22 cellular contexts compared by ENCODE assay signal in genomic region chr4:9141050-9141449, GRCh38. TPM values are rescaled to one million over a fixed set of nuclear protein-coding genes. Genes with fewer than 3 reads are reported as not detected.
"Had no signal": no experiment of that assay in that cellular context is flagged by ENCODE, and none has a peak within 500 bp of the region (broad histone marks: within the 10 kb centered on the region; RNA-seq: fewer than 3 reads in every experiment).

No MANE protein-coding gene starts in this region.

RNA-seq across cellular contexts. Expression of gene FAM90A26, which starts 29.2 kb away (rescaled TPM):
- total RNA-seq: kidney; left colon; left lung; liver; lower lobe of right lung; mammary epithelial cell; mucosa of descending colon; myocyte; naive thymus-derived CD4-positive, alpha-beta T cell; natural killer cell treated with Interleukin-12 subunit alpha and Interleukin-12 subunit beta and Interleukin-15 and Interleukin-18, amount 100 ng/mL, for 72 hours; omental fat pad; pancreas; prostate gland; sigmoid colon; spleen; subcutaneous adipose tissue; suprapubic skin; thoracic aorta; upper lobe of right lung had no signal
- polyA plus RNA-seq: immature natural killer cell; liver; mammary epithelial cell; naive thymus-derived CD4-positive, alpha-beta T cell; neural cell; pancreas; sigmoid colon; small intestine; spleen had no signal
